ENCODE assay signal across 32 cellular contexts in the genomic region with DNA sequence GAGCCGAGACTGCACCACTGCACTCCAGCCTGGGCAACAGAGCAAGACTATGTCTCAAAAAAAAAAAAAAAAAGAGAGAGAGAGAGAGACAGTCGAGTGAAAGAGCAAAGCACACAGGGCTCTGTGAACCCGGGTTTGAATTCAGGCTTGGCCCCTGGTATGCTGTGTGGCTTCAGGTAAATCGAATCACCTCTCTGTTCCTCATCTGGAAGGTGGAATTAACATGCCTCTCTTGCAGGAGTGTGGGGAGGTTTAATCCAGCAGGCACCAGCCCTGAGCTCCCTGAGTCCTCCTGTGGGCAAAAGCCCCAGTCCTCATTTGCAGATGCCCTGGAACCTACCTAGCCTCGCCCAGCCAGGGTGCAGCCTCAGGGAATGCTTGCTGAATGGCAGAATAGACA. TPM values are rescaled to one million over a fixed set of nuclear protein-coding genes. Genes with fewer than 3 reads are reported as not detected.
"Had no signal": no experiment of that assay in that cellular context is flagged by ENCODE, and none has a peak within 500 bp of the region (broad histone marks: within the 10 kb centered on the region; RNA-seq: fewer than 3 reads in every experiment).

No MANE protein-coding gene starts in this region.

- FAIRE-seq: TTC549 had no signal

- H3K27me3 ChIP-seq: ascending aorta had no signal

- H3K27ac ChIP-seq: ascending aorta, WERI-Rb-1 had no signal

- H3K36me3 ChIP-seq: ascending aorta, WERI-Rb-1 had no signal

- H3K4me1 ChIP-seq: ascending aorta had no signal

- H3K4me3 ChIP-seq: ascending aorta had no signal

- ATAC-seq: activated CD4-positive, alpha-beta T cell treated with anti-CD3 and anti-CD28 coated beads for 36 hours; activated CD4-positive, CD25-positive, alpha-beta regulatory T cell treated with anti-CD3 and anti-CD28 coated beads, Interleukin-2, amount 50 U/mL, for 24 hours; activated CD8-positive, alpha-beta memory T cell treated with anti-CD3 and anti-CD28 coated beads, Interleukin-2, amount 10 ng/mL, durations not matched to agents 7 days and 5 days; activated CD8-positive, alpha-beta T cell treated with anti-CD3 and anti-CD28 coated beads, Interleukin-2, amount 10 ng/mL, durations not matched to agents 7 days and 5 days; activated naive CD8-positive, alpha-beta T cell treated with anti-CD3 and anti-CD28 coated beads, Interleukin-2, amount 50 U/mL, for 24 hours; WTC11 had no signal

- DNase-seq: activated CD4-positive, alpha-beta memory T cell treated with anti-CD3 and anti-CD28 coated beads, Interleukin-2, amount 10 ng/mL, durations not matched to agents 7 days and 5 days; activated CD4-positive, alpha-beta T cell treated with anti-CD3 and anti-CD28 coated beads for 1 hour; activated CD4-positive, alpha-beta T cell treated with anti-CD3 and anti-CD28 coated beads for 36 hours; activated CD4-positive, alpha-beta T cell treated with anti-CD3 and anti-CD28 coated beads for 48 hours; activated CD4-positive, alpha-beta T cell treated with anti-CD3 and anti-CD28 coated beads, Interleukin-2, amount 10 ng/mL, durations not matched to agents 7 days and 5 days; activated CD4-positive, alpha-beta T cell treated with anti-CD3 and anti-CD28 coated beads, Interleukin-2, amount 50 U/mL, for 48 hours; activated CD4-positive, CD25-positive, alpha-beta regulatory T cell; activated CD8-positive, alpha-beta memory T cell treated with anti-CD3 and anti-CD28 coated beads for 24 hours; activated CD8-positive, alpha-beta memory T cell treated with anti-CD3 and anti-CD28 coated beads, Interleukin-2, amount 10 ng/mL, durations not matched to agents 7 days and 5 days; activated CD8-positive, alpha-beta memory T cell treated with anti-CD3 and anti-CD28 coated beads, Interleukin-2, amount 50 U/mL, for 48 hours; activated CD8-positive, alpha-beta T cell treated with anti-CD3 and anti-CD28 coated beads, Interleukin-2, amount 10 ng/mL, durations not matched to agents 7 days and 5 days; activated effector memory CD4-positive, alpha-beta T cell treated with Interleukin-2 at 50 U/mL for 16 hours; activated gamma-delta T cell; activated naive CD4-positive, alpha-beta T cell treated with anti-CD3 and anti-CD28 coated beads, Interleukin-2, amount 10 ng/mL, durations not matched to agents 7 days and 5 days; activated naive CD4-positive, alpha-beta T cell treated with Interleukin-2 at 50 U/mL for 16 hours; activated naive CD8-positive, alpha-beta T cell treated with anti-CD3 and anti-CD28 coated beads, Interleukin-2, amount 10 ng/mL, durations not matched to agents 7 days and 5 days; activated naive CD8-positive, alpha-beta T cell treated with anti-CD3 and anti-CD28 coated beads, Interleukin-2, amount 50 U/mL, for 24 hours; activated T-cell treated with anti-CD3 and anti-CD28 coated beads, Interleukin-2, amount 50 U/mL, for 24 hours; activated T-cell treated with anti-CD3 and anti-CD28 coated beads, Interleukin-2, amount 50 U/mL, for 48 hours; amygdala; central memory CD4-positive, alpha-beta T cell; T-helper 2 cell; T-helper 9 cell; WERI-Rb-1 had no signal

RNA-seq across cellular contexts. Expression of a gene that starts 4.7 kb away (rescaled TPM):
- total RNA-seq: activated CD4-positive, alpha-beta memory T cell treated with anti-CD3 and anti-CD28 coated beads, Interleukin-2, amount 10 ng/mL, durations not matched to agents 7 days and 5 days; activated CD4-positive, alpha-beta T cell treated with anti-CD3 and anti-CD28 coated beads for 36 hours; activated CD4-positive, alpha-beta T cell treated with anti-CD3 and anti-CD28 coated beads, Interleukin-2, amount 10 ng/mL, durations not matched to agents 7 days and 5 days; activated CD8-positive, alpha-beta memory T cell treated with anti-CD3 and anti-CD28 coated beads, Interleukin-2, amount 10 ng/mL, durations not matched to agents 7 days and 5 days; activated CD8-positive, alpha-beta T cell treated with anti-CD3 and anti-CD28 coated beads, Interleukin-2, amount 10 ng/mL, durations not matched to agents 7 days and 5 days; activated naive CD8-positive, alpha-beta T cell treated with anti-CD3 and anti-CD28 coated beads, Interleukin-2, amount 10 ng/mL, durations not matched to agents 7 days and 5 days; activated T-helper 2 cell treated with anti-CD3 and anti-CD28 coated beads, Interferon-gamma antibody, Interleukin-2, Interleukin-4, amounts not matched to agents 10 μg/mL and 5 μg/mL and 100 μg/mL, durations not matched to agents 14 hours and 24 hours and 36 hours; ascending aorta; cardiac septum; cerebellum; WTC11 had no signal
- polyA plus RNA-seq: adipose tissue had no signal
